ENCODE assay signal across 9 cellular contexts in the genomic region with DNA sequence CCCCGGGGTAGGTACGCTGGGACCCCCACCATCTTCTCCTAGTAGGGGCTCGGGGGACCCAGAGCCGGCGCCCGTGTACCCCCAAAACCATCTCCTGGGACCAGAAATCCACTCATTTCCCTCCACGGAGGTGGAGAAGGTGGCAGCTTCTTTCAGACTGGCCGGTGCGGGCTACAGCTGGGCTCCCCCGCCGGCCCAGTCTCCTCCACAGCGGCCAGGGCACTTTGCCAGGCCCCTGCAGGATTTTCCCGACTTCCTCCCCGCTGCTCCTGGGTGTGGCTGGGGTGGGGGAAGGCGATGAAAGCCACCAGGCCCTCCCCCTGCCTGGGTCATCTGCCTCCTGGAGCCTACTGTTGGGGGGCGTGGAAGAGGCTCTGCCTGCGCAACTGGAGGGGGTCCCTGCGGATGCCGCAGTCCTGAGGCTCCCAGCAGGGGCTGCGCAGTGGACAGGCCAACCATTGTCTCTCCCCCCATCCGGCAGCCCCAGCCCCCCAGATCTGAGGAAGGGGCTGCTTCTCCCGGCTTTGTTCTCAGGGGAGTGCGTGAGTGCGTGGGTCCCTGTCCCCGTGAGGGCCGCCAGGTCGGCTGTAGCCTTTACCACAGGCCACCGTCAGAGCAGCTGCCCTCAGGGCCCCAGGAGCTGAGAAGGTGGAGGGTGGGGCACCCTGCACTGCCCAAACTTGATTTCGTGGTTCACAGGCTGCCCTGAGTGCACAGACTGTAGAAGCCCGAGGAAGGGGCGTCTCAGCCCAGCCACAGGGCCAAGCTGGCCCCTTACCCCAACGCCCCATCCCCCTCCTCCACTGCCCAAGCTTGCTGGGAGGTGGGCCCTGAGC. TPM values are rescaled to one million over a fixed set of nuclear protein-coding genes. Genes with fewer than 3 reads are reported as not detected.
DNase-seq lines count a peak whose midpoint lies in the region; ATAC-seq and TF ChIP-seq lines count a peak whose summit lies in the region.
"Had no signal": no experiment of that assay in that cellular context is flagged by ENCODE, and none has a peak within 500 bp of the region (broad histone marks: within the 10 kb centered on the region; RNA-seq: fewer than 3 reads in every experiment).

No MANE protein-coding gene starts in this region.

- 0 out of 2 replicates have a peak, but pooled peaks cover 4% of the 10 kb centered on the region for H3K9me3 Mint-ChIP-seq in WTC11

- H3K9me3 ChIP-seq in BLaER1 treated with 17β-estradiol and CSF1 and Interleukin-3, amounts not matched to agents 10 nM and 100 nM (replicated peaks in 1 of 11), result no peaks in the 10 kb centered on the region
- H3K9me3 ChIP-seq in heart right ventricle, result no peaks in the 10 kb centered on the region

- CTCF ChIA-PET in WTC11 (lab: Charles Lee), result interaction anchor here (0.8 to 5.8 kb wide), 7 partner anchors 12 to 43 kb away, joined by 3 to 47 read pairs (median 8); no protein-coding TSS in a partner anchor

- H3K27me3 ChIP-seq in BLaER1 treated with 17β-estradiol and CSF1 and Interleukin-3, amounts not matched to agents 10 nM and 100 nM, result peaks cover 3 to 25% (median 14%) of the 10 kb centered on the region in 11 experiments; a peak in 18 of 22 replicates
- peaks cover 0 to 39% (median 0%) of the 10 kb centered on the region in 7 donors for H3K27me3 ChIP-seq in heart right ventricle

- H3K9ac ChIP-seq in BLaER1 treated with 17β-estradiol and CSF1 and Interleukin-3, amounts not matched to agents 10 nM and 100 nM, result peak overlapping the region in 9 of 11 experiments; percentile 12 to 69 (median 54); a peak in 14 of 22 replicates

- H3K4me3 ChIP-seq in BLaER1 treated with 17β-estradiol and CSF1 and Interleukin-3, amounts not matched to agents 10 nM and 100 nM, result peak overlapping the region; percentile 27 to 75 (median 69)
- peak overlapping the region; percentile 63 to 95 (median 78) for H3K4me3 ChIP-seq in heart right ventricle

- peaks cover 3 to 54% (median 25%) of the 10 kb centered on the region in 11 experiments; a peak in 18 of 22 replicates for H4K20me1 ChIP-seq in BLaER1 treated with 17β-estradiol and CSF1 and Interleukin-3, amounts not matched to agents 10 nM and 100 nM

- H3K27ac Mint-ChIP-seq in WTC11, result no peak overlapping the region

- H3K4me2 ChIP-seq in BLaER1 treated with 17β-estradiol and CSF1 and Interleukin-3, amounts not matched to agents 10 nM and 100 nM, result peak overlapping the region; percentile 88 to 99 (median 97)

- H3K27me3 Mint-ChIP-seq in WTC11 (ENCODE audit: low read depth), result peaks cover 14% of the 10 kb centered on the region

- H3K36me3 Mint-ChIP-seq in WTC11, result no peaks in the 10 kb centered on the region

- ATAC-seq in WTC11, result no peak
- ATAC-seq in heart right ventricle, result peak; percentile 17 to 81 (median 46)
- peak; percentile 7 for ATAC-seq in sciatic nerve
- no peak for ATAC-seq in GM18519 (IDR thresholded peaks at IDR 0.05; ENCODE audit: low FRiP score, unreplicated experiment)
- ATAC-seq in HG03045 (IDR thresholded peaks at IDR 0.05; ENCODE audit: unreplicated experiment), result no peak
- ATAC-seq in GM21619 (IDR thresholded peaks at IDR 0.05; ENCODE audit: unreplicated experiment), result no peak

- WGBS in heart right ventricle, 2 donors, result 30 to 31% methylated on average over 32 of the region's 32 CpGs

- no peak for TF ChIP-seq CTCF in WTC11 (IDR thresholded peaks at IDR 0.05)
- TF ChIP-seq CTCF in heart right ventricle (IDR thresholded peaks at IDR 0.05), result no peak

- POLR2A ChIA-PET in WTC11 (lab: Charles Lee), result interaction anchor here (0.7 to 1.3 kb wide), 2 partner anchors 7 to 12 kb away, joined by 3 read pairs; partner anchors contain the start of gene ISG15

- H3K4me1 Mint-ChIP-seq in WTC11, result peaks cover 36% of the 10 kb centered on the region

- no peaks in the 10 kb centered on the region for H3K36me3 ChIP-seq in BLaER1 treated with 17β-estradiol and CSF1 and Interleukin-3, amounts not matched to agents 10 nM and 100 nM
- peaks cover 0 to 3% (median 0%) of the 10 kb centered on the region in 9 donors for H3K36me3 ChIP-seq in heart right ventricle

- intact Hi-C loops in heart right ventricle (cut with DNase I) (loop anchor here in 1 of 10 donors (10.0 kb wide), 1 partner anchor 274 kb away; no protein-coding TSS in a partner anchor), sciatic nerve (cut with DNase I) (no loop called here)

- H3K4me3 Mint-ChIP-seq in WTC11, result peak overlapping the region; percentile 62

- H3K4me1 ChIP-seq in BLaER1 treated with 17β-estradiol and CSF1 and Interleukin-3, amounts not matched to agents 10 nM and 100 nM, result peaks cover 37 to 64% (median 56%) of the 10 kb centered on the region in 10 experiments
- peaks cover 22 to 64% (median 30%) of the 10 kb centered on the region in 9 donors for H3K4me1 ChIP-seq in heart right ventricle

- DNase-seq in HT-29 (ENCODE audit: low spot score) (peak; percentile 64), WTC11 (ENCODE audit: low spot score) (no peak), heart right ventricle (peak; percentile 80 to 81), sciatic nerve (ENCODE audit: low spot score) (no peak)

- H3K27ac ChIP-seq in BLaER1 treated with 17β-estradiol and CSF1 and Interleukin-3, amounts not matched to agents 10 nM and 100 nM, result no peak overlapping the region
- peak overlapping the region in 7 of 10 donors; percentile 43 to 98 (median 97) for H3K27ac ChIP-seq in heart right ventricle

TF ChIP-seq in WTC11, 78 proteins besides CTCF, POLR2A, EP300 and RAD21:
- TF ChIP-seq ERG (CRISPR knock-in tag; IDR thresholded peaks at IDR 0.05) (no peak), OVOL2 (CRISPR knock-in tag; IDR thresholded peaks at IDR 0.05; ENCODE audit: borderline replicate concordance) (no peak), ZNF423 (CRISPR knock-in tag; IDR thresholded peaks at IDR 0.05) (0 out of 2 replicates have a peak, but pooled peaks have one; percentile 46)

RNA-seq across cellular contexts. Expression of gene AGRN, which starts 1.3 kb away (rescaled TPM):
- 683 and 894 TPM in 2 replicates for total RNA-seq in HT-29 (2014; rRNA removed; shearing (Covaris generic))
- total RNA-seq in WTC11 (2021) (184 to 198 TPM (median 186 TPM) in 3 replicates), heart right ventricle (10 to 100 TPM; 12.7 to 33.9 (median 18.3) TPM), sciatic nerve (22.0 TPM)
- 10 to 100 TPM; 11.5 to 30.7 TPM for polyA plus RNA-seq in heart right ventricle

RNA-seq across cellular contexts. Expression of gene ISG15, which starts 7.9 kb away (rescaled TPM):
- total RNA-seq in HT-29 (2014; rRNA removed; shearing (Covaris generic)), result 706 and 895 TPM in 2 replicates
- 29.5 to 38.3 TPM (median 36.1 TPM) in 3 replicates for total RNA-seq in WTC11 (2021)
- 100 to 1,000 TPM in 1 of 10 donors, 10 to 100 TPM in 8, 1 to 10 TPM in 1; 9.8 to 169 (median 20.9) TPM for total RNA-seq in heart right ventricle
- 100 to 1,000 TPM in 1 of 2 donors, 10 to 100 TPM in 1; 51.7 to 186 TPM for polyA plus RNA-seq in heart right ventricle
- total RNA-seq in sciatic nerve, result 18.8 TPM

RNA-seq across cellular contexts. Expression of gene HES4, which starts 21.3 kb away (rescaled TPM):
- total RNA-seq in HT-29 (2014; rRNA removed; shearing (Covaris generic)), result 110 and 139 TPM in 2 replicates
- total RNA-seq in WTC11 (2021) (4.5 to 10.7 TPM (median 8.3 TPM) in 3 replicates), heart right ventricle (10 to 100 TPM; 28.5 to 78.1 (median 41.6) TPM), sciatic nerve (30.5 TPM)
- 10 to 100 TPM; 49.2 to 49.8 TPM for polyA plus RNA-seq in heart right ventricle

RNA-seq across cellular contexts. Expression of gene PERM1, which starts 39.3 kb away (rescaled TPM):
- total RNA-seq in HT-29 (2014; rRNA removed; shearing (Covaris generic)), result 0.03 TPM in 1 of 2 replicates, not detected in the other
- not detected in 3 replicates for total RNA-seq in WTC11 (2021)
- 100 to 1,000 TPM in 8 of 10 donors, 10 to 100 TPM in 2; 66.2 to 238 (median 122) TPM for total RNA-seq in heart right ventricle
- polyA plus RNA-seq in heart right ventricle, result 100 to 1,000 TPM in 1 of 2 donors, 10 to 100 TPM in 1; 55.1 to 513 TPM
- total RNA-seq in sciatic nerve, result not detected
- total RNA-seq: pulmonary artery endothelial cell had no signal

RNA-seq across cellular contexts. Expression of gene RNF223, which starts 52.9 kb away (rescaled TPM):
- 16.2 and 16.5 TPM in 2 replicates for total RNA-seq in HT-29 (2014; rRNA removed; shearing (Covaris generic))
- not detected in 3 replicates for total RNA-seq in WTC11 (2021)
- not detected for total RNA-seq in heart right ventricle
- polyA plus RNA-seq in heart right ventricle, result not detected
- not detected for total RNA-seq in sciatic nerve
- total RNA-seq: pulmonary artery endothelial cell had no signal

Comparison
In these comparisons a context has a peak if more than half of its experiments do, and no peak if none do; other contexts are left out.
1. H3K27ac ChIP-seq: peak in heart right ventricle (7 of 10); none in BLaER1 treated with 17β-estradiol and CSF1 and Interleukin-3, amounts not matched to agents 10 nM and 100 nM (0 of 11).
2. DNase-seq: peak in HT-29 (single experiment) and heart right ventricle (2 of 2); none in WTC11 (single experiment) and sciatic nerve (single experiment).
3. ATAC-seq: peak in heart right ventricle (8 of 8) and sciatic nerve (single experiment); none in WTC11 (single experiment), GM18519 (single experiment), HG03045 (single experiment) and GM21619 (single experiment).